8 cellular contexts compared by ENCODE assay signal in genomic region chr1:204377800-204378608, GRCh38. TPM values are rescaled to one million over a fixed set of nuclear protein-coding genes. Genes with fewer than 3 reads are reported as not detected.
DNase-seq lines count a peak whose midpoint lies in the region; ATAC-seq and TF ChIP-seq lines count a peak whose summit lies in the region.

No MANE protein-coding gene starts in this region.

- H3K9me3 Mint-ChIP-seq in progenitor cell of endocrine pancreas (ENCODE audit: low read depth) = no peaks in the 10 kb centered on the region

- H3K27ac ChIP-seq in OCI-LY7 (ENCODE audit: low read depth, low read length, poor library complexity, severe bottlenecking) (no peak overlapping the region), heart left ventricle (no peak overlapping the region)

- CTCF ChIA-PET in OCI-LY7 (lab: Charles Lee; ENCODE audit: unreplicated experiment) = interaction anchor here (1.1 kb wide), 1 partner anchor 21 kb away, joined by 4 read pairs; no protein-coding TSS in a partner anchor

- POLR2A ChIA-PET in OCI-LY7 (lab: Charles Lee) = no interaction called here

- in situ Hi-C loops in Caki2 (cut with HindIII; ENCODE audit: low pct_unique_long_range_greater_than_20kb, low sequenced_read_pairs) = no loop called here

- no peak for TF ChIP-seq CTCF in OCI-LY7 (conservative IDR thresholded peaks at IDR 0.05; ENCODE audit: low read length)
- no peak for TF ChIP-seq CTCF in heart left ventricle (IDR thresholded peaks at IDR 0.05)
- no peak for TF ChIP-seq CTCF in progenitor cell of endocrine pancreas (IDR thresholded peaks at IDR 0.05; ENCODE audit: unreplicated experiment)

- no peaks in the 10 kb centered on the region for H3K9me2 ChIP-seq in OCI-LY7 (ENCODE audit: insufficient read depth, low read length)

- H3K79me2 ChIP-seq in OCI-LY7 (ENCODE audit: insufficient read depth, low read depth, low read length) = no peaks in the 10 kb centered on the region

- no peaks in the 10 kb centered on the region for H4K20me1 ChIP-seq in OCI-LY7 (ENCODE audit: insufficient read depth, low read length)

- H2AFZ ChIP-seq in OCI-LY7 (ENCODE audit: low read length) = no peak overlapping the region

- intact Hi-C loops in OCI-LY7 (cut with micrococcal nuclease; ENCODE audit: unreplicated experiment) = no loop called here
- intact Hi-C loops in heart left ventricle (cut with DNase I) = no loop called here

- H3K4me1 ChIP-seq in OCI-LY7 (ENCODE audit: insufficient read depth, low read length, poor library complexity, severe bottlenecking) (peaks cover 8% of the 10 kb centered on the region), heart left ventricle (peaks cover 0 to 18% (median 11%) of the 10 kb centered on the region in 12 donors)

- H3K36me3 ChIP-seq in OCI-LY7 (ENCODE audit: insufficient read depth, low read length) (no peaks in the 10 kb centered on the region), heart left ventricle (no peaks in the 10 kb centered on the region)

- H3K9me3 ChIP-seq in OCI-LY7 (ENCODE audit: low read length) (no peaks in the 10 kb centered on the region), heart left ventricle (no peaks in the 10 kb centered on the region)

- 2 to 4% (median 2%) methylated on average over 33 to 54 of the region's 54 CpGs for WGBS in heart left ventricle, 4 donors

- no peak for TF ChIP-seq POLR2A in heart left ventricle (IDR thresholded peaks at IDR 0.05)

- peaks cover 3 to 40% (median 17%) of the 10 kb centered on the region in 9 donors for H3K27me3 ChIP-seq in heart left ventricle

- no TSS peak for BruUV-seq in OCI-LY7 (replicated peaks; lab: Mats Ljungman, UMichigan)

- ATAC-seq in HG02798 (IDR thresholded peaks at IDR 0.05; ENCODE audit: poor library complexity, unreplicated experiment) = peak; percentile 45
- ATAC-seq in heart left ventricle = peak in 3 of 4 donors; percentile 45 to 67 (median 62)

- peak overlapping the region; percentile 37; the same call in 1 of the 2 replicates for H3K4me2 ChIP-seq in OCI-LY7 (ENCODE audit: low read length)

- peaks cover 11% of the 10 kb centered on the region for H3K4me1 Mint-ChIP-seq in progenitor cell of endocrine pancreas (ENCODE audit: low read depth)

- no peaks in the 10 kb centered on the region for H3K36me3 Mint-ChIP-seq in progenitor cell of endocrine pancreas (ENCODE audit: insufficient read depth)

- DNase-seq in Caki2 (ENCODE audit: low read depth) (peak; percentile 79), OCI-LY7 (ENCODE audit: low spot score) (no peak), activated gamma-delta T cell (lab: John Stamatoyannopoulos, UW) (peak; percentile 35), heart left ventricle (peak in 1 of 5 donors; percentile 19), progenitor cell of endocrine pancreas (ENCODE audit: low spot score, unreplicated experiment) (peak; percentile 44), SHP77 treated with DMSO at 0.1 percent for 48 hours (lab: John Stamatoyannopoulos, UW) (no peak), GOT3 (lab: John Stamatoyannopoulos, UW) (no peak)

- peak overlapping the region; percentile 82 for H3K4me3 Mint-ChIP-seq in progenitor cell of endocrine pancreas (ENCODE audit: low read depth)

- peak overlapping the region; percentile 74 for H3K27ac Mint-ChIP-seq in progenitor cell of endocrine pancreas

- peaks cover 35% of the 10 kb centered on the region for H3K27me3 Mint-ChIP-seq in progenitor cell of endocrine pancreas

- no peak overlapping the region for H3K4me3 ChIP-seq in OCI-LY7 (ENCODE audit: low read depth, low read length, poor library complexity, severe bottlenecking)
- peak overlapping the region; percentile 18 to 65 (median 55) for H3K4me3 ChIP-seq in heart left ventricle

RNA-seq across cellular contexts. Expression of gene PLEKHA6, which starts 18.3 kb away (rescaled TPM):
- total RNA-seq in Caki2 (2014; rRNA removed; shearing (Covaris generic); ENCODE audit: low replicate concordance) = 20.8 and 36.3 TPM in 2 replicates
- not detected in 2 replicates for total RNA-seq in OCI-LY7 (2014; rRNA removed; shearing (Covaris generic))
- total RNA-seq in OCI-LY7 (2022) (not detected in 2 replicates), heart left ventricle (10 to 100 TPM in 7 of 9 donors, 1 to 10 TPM in 2; 9.1 to 33.2 (median 20.1) TPM), progenitor cell of endocrine pancreas (66.9 and 71.5 TPM in 2 replicates)
- polyA plus RNA-seq in heart left ventricle = 10 to 100 TPM in 1 of 2 donors, 1 to 10 TPM in 1; 5.2 to 12.8 TPM

RNA-seq across cellular contexts. Expression of gene PPP1R15B, which starts 33.6 kb away (rescaled TPM):
- 22.6 and 26.1 TPM in 2 replicates for total RNA-seq in Caki2 (2014; rRNA removed; shearing (Covaris generic); ENCODE audit: low replicate concordance)
- 63.5 and 72.6 TPM in 2 replicates for total RNA-seq in OCI-LY7 (2014; rRNA removed; shearing (Covaris generic))
- total RNA-seq in OCI-LY7 (2022) (79.2 and 91.3 TPM in 2 replicates), heart left ventricle (10 to 100 TPM; 15.8 to 29.8 (median 25.9) TPM), progenitor cell of endocrine pancreas (42.6 and 43.3 TPM in 2 replicates)
- polyA plus RNA-seq in heart left ventricle = 10 to 100 TPM in 1 of 2 donors, 1 to 10 TPM in 1; 8.1 to 27.9 TPM

Comparison
In these comparisons a context has a peak if more than half of its experiments do, and no peak if none do; other contexts are left out.
1. DNase-seq: peak in Caki2 (single experiment), activated gamma-delta T cell (single experiment) and progenitor cell of endocrine pancreas (single experiment); none in OCI-LY7 (single experiment), SHP77 treated with DMSO at 0.1 percent for 48 hours (single experiment) and GOT3 (single experiment).
2. RNA of gene PLEKHA6, which starts 18.3 kb away (total RNA-seq): 66.9 to 71.5 TPM in progenitor cell of endocrine pancreas, 20.8 to 36.3 TPM in Caki2 and 9.1 to 33.2 TPM in heart left ventricle; not detected in OCI-LY7; every median in the first group is over 4 times any median in the second.